In genomic region chr16:1983544-1984346, GRCh38 we compare ENCODE assay signal across 8 cellular contexts.
DNase-seq lines count a peak whose midpoint lies in the region; ATAC-seq lines count a peak whose summit lies in the region.

Gene GFER (plus strand): TSS chr16:1984193. CDS start chr16:1984219, 26 bp downstream.

- DNase-seq in DMS153 (lab: John Stamatoyannopoulos, UW): peak; percentile 82
- peak; percentile 38 for DNase-seq in HS-5 (ENCODE audit: low read depth)
- DNase-seq in NOMO-1 (lab: John Stamatoyannopoulos, UW; ENCODE audit: unreplicated experiment in 2 of 2): peak; percentile 88 to 93
- DNase-seq in activated T-cell treated with anti-CD3 and anti-CD28 coated beads for 24 hours (ENCODE audit: low read depth): peak; percentile 69
- peak; percentile 12 for DNase-seq in epithelial cell of prostate (ENCODE audit: low read depth, low spot score)
- peak; percentile 89 for DNase-seq in midbrain (lab: John Stamatoyannopoulos, UW)
- peak; percentile 86 for DNase-seq in stimulated activated naive CD8-positive, alpha-beta T cell treated with anti-CD3 and anti-CD28 coated beads, Interleukin-15, Interleukin-2, amounts not matched to agents 100 U/mL and 50 U/mL, for 24 hours

- peak within 1 kb of the TSS; percentile 31 for H3K27ac ChIP-seq in epithelial cell of prostate

- peak; percentile 67 for ATAC-seq in GM21360 (IDR thresholded peaks at IDR 0.05; ENCODE audit: unreplicated experiment)
- ATAC-seq in stimulated activated naive CD8-positive, alpha-beta T cell treated with anti-CD3 and anti-CD28 coated beads, Interleukin-15, Interleukin-2, amounts not matched to agents 100 U/mL and 50 U/mL, for 24 hours: peak; percentile 87

Comparison
In these comparisons a context has a peak if more than half of its experiments do, and no peak if none do; other contexts are left out.
1. Peak in every context shown above with its lines: DNase-seq, ATAC-seq and H3K27ac ChIP-seq.
2. DNase-seq: peak in every context shown above with its lines; median percentile 90 in NOMO-1; 89 in midbrain; 86 in stimulated activated naive CD8-positive, alpha-beta T cell treated with anti-CD3 and anti-CD28 coated beads, Interleukin-15, Interleukin-2, amounts not matched to agents 100 U/mL and 50 U/mL, for 24 hours; 82 in DMS153; 69 in activated T-cell treated with anti-CD3 and anti-CD28 coated beads for 24 hours; 38 in HS-5; 12 in epithelial cell of prostate.